13 cellular contexts compared by ENCODE assay signal in the genomic region with DNA sequence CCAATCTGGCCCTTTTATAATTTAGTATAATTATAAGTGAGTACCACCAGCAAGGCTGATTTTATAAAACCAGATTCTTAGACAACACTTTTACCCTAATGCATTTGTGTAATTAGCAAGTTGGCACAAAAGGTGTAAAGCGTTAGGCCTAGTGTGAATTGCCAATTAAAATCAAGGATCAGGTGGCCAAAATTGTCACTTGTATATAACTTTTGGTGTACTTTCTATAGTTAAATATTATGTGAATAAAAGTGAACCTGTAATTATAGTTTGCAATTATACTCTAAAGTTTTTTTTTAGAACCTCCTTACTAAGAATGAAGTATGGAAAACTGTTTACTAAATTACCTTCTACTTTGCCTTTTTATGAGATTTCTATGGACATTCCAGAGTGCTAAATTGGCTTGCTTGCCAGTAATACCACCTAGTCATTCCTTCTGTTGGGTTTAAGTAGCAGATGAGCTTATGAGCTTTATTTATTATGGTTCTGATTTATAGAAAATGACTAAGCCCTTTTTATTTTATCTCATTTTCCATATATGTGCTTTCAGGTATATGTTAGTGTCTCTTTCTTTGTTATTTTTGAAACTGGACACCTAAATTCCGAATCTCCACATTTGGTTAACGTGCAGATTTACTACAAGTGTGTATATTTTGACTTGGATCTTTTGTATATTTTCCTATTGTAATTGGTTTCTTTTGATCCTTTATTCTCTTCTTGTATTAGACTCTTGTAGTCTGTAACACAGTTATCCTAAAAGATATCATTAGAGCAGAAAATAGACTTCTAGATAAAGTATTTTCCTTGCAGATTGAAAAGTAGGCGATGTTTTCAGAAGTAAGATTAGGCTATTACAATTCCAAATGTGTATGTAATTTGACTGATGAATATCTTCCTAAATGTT. TPM values are rescaled to one million over a fixed set of nuclear protein-coding genes. Genes with fewer than 3 reads are reported as not detected.
DNase-seq lines count a peak whose midpoint lies in the region; ATAC-seq and TF ChIP-seq lines count a peak whose summit lies in the region.
"Had no signal": no experiment of that assay in that cellular context is flagged by ENCODE, and none has a peak within 500 bp of the region (broad histone marks: within the 10 kb centered on the region; RNA-seq: fewer than 3 reads in every experiment).

No MANE protein-coding gene starts in this region.

- H4K20me1 ChIP-seq in Loucy (ENCODE audit: insufficient read depth, low read length, poor library complexity, severe bottlenecking) (peaks cover 38% of the 10 kb centered on the region), osteoblast (ENCODE audit: insufficient read depth, low read length) (peaks cover 13% of the 10 kb centered on the region)

- H3K4me1 Mint-ChIP-seq in CD4-positive, CD25-positive, alpha-beta regulatory T cell = peaks cover 32 to 70% (median 45%) of the 10 kb centered on the region in 4 donors

- peaks cover 3% of the 10 kb centered on the region for H3K36me3 Mint-ChIP-seq in CD4-positive, CD25-positive, alpha-beta regulatory T cell

- peaks cover 34% of the 10 kb centered on the region for H3K4me1 ChIP-seq in CD4-positive, CD25-positive, alpha-beta regulatory T cell (ENCODE audit: control insufficient read depth, insufficient read depth, low read length, poor library complexity, severe bottlenecking)
- peaks cover 59% of the 10 kb centered on the region for H3K4me1 ChIP-seq in Loucy (ENCODE audit: insufficient read depth, low read length, poor library complexity, severe bottlenecking)
- H3K4me1 ChIP-seq in osteoblast (ENCODE audit: insufficient read depth, low read length) = peaks cover 31% of the 10 kb centered on the region

- peak overlapping the region; percentile 49 for H3K27ac ChIP-seq in CD4-positive, CD25-positive, alpha-beta regulatory T cell (ENCODE audit: insufficient read depth, low read length, poor library complexity, severe bottlenecking)
- peak overlapping the region; percentile 54 for H3K27ac ChIP-seq in osteoblast (ENCODE audit: low read depth, low read length)

- TF ChIP-seq CTCF in Loucy (conservative IDR thresholded peaks at IDR 0.05; ENCODE audit: low read length) (no peak), choroid plexus epithelial cell (conservative IDR thresholded peaks at IDR 0.05; ENCODE audit: low read depth, low read length) (no peak), osteoblast (IDR thresholded peaks at IDR 0.05; ENCODE audit: extremely low read depth, low read depth, low read length) (no peak)

- H2AFZ ChIP-seq in Loucy (ENCODE audit: low read length) = no peak overlapping the region
- H2AFZ ChIP-seq in osteoblast (ENCODE audit: low read length) = no peak overlapping the region

- no peak for ATAC-seq in CD4-positive, CD25-positive, alpha-beta regulatory T cell (ENCODE audit: low read depth in 2 of 2)
- ATAC-seq in HG02970 (IDR thresholded peaks at IDR 0.05; ENCODE audit: low FRiP score, unreplicated experiment) = no peak
- no peak for ATAC-seq in HG03342 (IDR thresholded peaks at IDR 0.05; ENCODE audit: unreplicated experiment)
- ATAC-seq: stimulated activated naive B cell treated with anti-CD40 and anti-IgM and Interleukin-4, amounts not matched to agents 10 μg/mL and 1 μg/mL and 100 μg/mL, for 72 hours had no signal

- no peaks in the 10 kb centered on the region for H3K27me3 ChIP-seq in CD4-positive, CD25-positive, alpha-beta regulatory T cell (ENCODE audit: control insufficient read depth, insufficient read depth, low read length)
- H3K27me3 ChIP-seq in Loucy (ENCODE audit: insufficient read depth, low read length, poor library complexity, severe bottlenecking) (no peaks in the 10 kb centered on the region), osteoblast (ENCODE audit: insufficient read depth, low read length) (no peaks in the 10 kb centered on the region)

- peaks cover 54% of the 10 kb centered on the region for H3K79me2 ChIP-seq in Loucy (ENCODE audit: insufficient read depth, low read length)
- peaks cover 96% of the 10 kb centered on the region for H3K79me2 ChIP-seq in osteoblast (ENCODE audit: insufficient read depth, low read length)

- H3K27ac Mint-ChIP-seq in CD4-positive, CD25-positive, alpha-beta regulatory T cell = peak overlapping the region in 1 of 3 donors; percentile 47
- H3K27ac Mint-ChIP-seq: stimulated activated naive B cell treated with anti-CD40 and anti-IgM and Interleukin-4, amounts not matched to agents 10 μg/mL and 1 μg/mL and 100 μg/mL, for 72 hours had no signal

- H3K4me2 ChIP-seq in Loucy (ENCODE audit: low read depth, low read length, poor library complexity, severe bottlenecking) (peak overlapping the region; percentile 82), osteoblast (ENCODE audit: insufficient read depth, low read length) (peak overlapping the region; percentile 75)

- no peaks in the 10 kb centered on the region for H3K9me3 Mint-ChIP-seq in CD4-positive, CD25-positive, alpha-beta regulatory T cell
- H3K9me3 Mint-ChIP-seq: stimulated activated naive B cell treated with anti-CD40 and anti-IgM and Interleukin-4, amounts not matched to agents 10 μg/mL and 1 μg/mL and 100 μg/mL, for 72 hours had no signal

- no peaks in the 10 kb centered on the region for H3K9me2 ChIP-seq in Loucy (replicated peaks; ENCODE audit: low read depth, low read length)

- no peaks in the 10 kb centered on the region for H3K27me3 Mint-ChIP-seq in CD4-positive, CD25-positive, alpha-beta regulatory T cell
- H3K27me3 Mint-ChIP-seq: stimulated activated naive B cell treated with anti-CD40 and anti-IgM and Interleukin-4, amounts not matched to agents 10 μg/mL and 1 μg/mL and 100 μg/mL, for 72 hours had no signal

- H3K4me3 ChIP-seq in CD4-positive, CD25-positive, alpha-beta regulatory T cell (ENCODE audit: low read depth, low read length) = peak overlapping the region; percentile 19
- H3K4me3 ChIP-seq in Loucy (ENCODE audit: low read length, poor library complexity, severe bottlenecking) (peak overlapping the region; percentile 78), choroid plexus epithelial cell (ENCODE audit: low read depth, low read length) (peak overlapping the region; percentile 22), osteoblast (ENCODE audit: insufficient read depth, low read length) (peak overlapping the region; percentile 93)

- H3K9ac ChIP-seq in Loucy (ENCODE audit: low read depth, low read length, poor library complexity, severe bottlenecking) = peak overlapping the region; percentile 15

- H3K36me3 ChIP-seq in CD4-positive, CD25-positive, alpha-beta regulatory T cell (ENCODE audit: control insufficient read depth, insufficient read depth, low read length) = no peaks in the 10 kb centered on the region
- H3K36me3 ChIP-seq in Loucy (ENCODE audit: insufficient read depth, low read length) = no peaks in the 10 kb centered on the region
- H3K36me3 ChIP-seq in osteoblast (ENCODE audit: insufficient read depth, low read length) = peaks cover 4% of the 10 kb centered on the region

- no peaks in the 10 kb centered on the region for H3K9me3 ChIP-seq in CD4-positive, CD25-positive, alpha-beta regulatory T cell (ENCODE audit: control insufficient read depth in 2 of 2, low read length in 2 of 2)
- H3K9me3 ChIP-seq in Loucy (ENCODE audit: insufficient read depth, low read depth, low read length) (no peaks in the 10 kb centered on the region), osteoblast (ENCODE audit: low read depth, low read length) (no peaks in the 10 kb centered on the region)

- peak overlapping the region in 2 of 4 donors; percentile 8 to 17 for H3K4me3 Mint-ChIP-seq in CD4-positive, CD25-positive, alpha-beta regulatory T cell
- H3K4me3 Mint-ChIP-seq: stimulated activated naive B cell treated with anti-CD40 and anti-IgM and Interleukin-4, amounts not matched to agents 10 μg/mL and 1 μg/mL and 100 μg/mL, for 72 hours had no signal

- DNase-seq in CD4-positive, CD25-positive, alpha-beta regulatory T cell = no peak
- DNase-seq in choroid plexus epithelial cell (ENCODE audit: low read depth) = no peak
- DNase-seq in osteoblast (ENCODE audit: insufficient read length, low spot score, missing footprints) = no peak
- DNase-seq in hippocampal formation (lab: John Stamatoyannopoulos, UW) = no peak
- no peak for DNase-seq in HUDEP-2 (lab: John Stamatoyannopoulos, UW; ENCODE audit: unreplicated experiment in 76 of 76)
- DNase-seq: COR-L47; cortex of kidney; MV-4-11; stimulated activated naive B cell treated with anti-CD40 and anti-IgM and Interleukin-4, amounts not matched to agents 10 μg/mL and 1 μg/mL and 100 μg/mL, for 72 hours; T1000 had no signal

- no peaks in the 10 kb centered on the region for H3F3A ChIP-seq in Loucy (ENCODE audit: low read depth)

RNA-seq across cellular contexts. Expression of a gene that starts 3.9 kb away (rescaled TPM):
- total RNA-seq in CD4-positive, CD25-positive, alpha-beta regulatory T cell = 32.4 TPM
- polyA plus RNA-seq in CD4-positive, CD25-positive, alpha-beta regulatory T cell = 1 to 10 TPM; 1.9 to 3.6 (median 2.9) TPM
- 120 and 144 TPM in 2 replicates for total RNA-seq in osteoblast

Comparison
In these comparisons a context has a peak if more than half of its experiments do, and no peak if none do; other contexts are left out.
1. H3K4me3 ChIP-seq: peak in every context shown above with its lines; median percentile 93 in osteoblast; 78 in Loucy; 22 in choroid plexus epithelial cell; 19 in CD4-positive, CD25-positive, alpha-beta regulatory T cell.